9 cellular contexts compared by ENCODE assay signal in the genomic region with DNA sequence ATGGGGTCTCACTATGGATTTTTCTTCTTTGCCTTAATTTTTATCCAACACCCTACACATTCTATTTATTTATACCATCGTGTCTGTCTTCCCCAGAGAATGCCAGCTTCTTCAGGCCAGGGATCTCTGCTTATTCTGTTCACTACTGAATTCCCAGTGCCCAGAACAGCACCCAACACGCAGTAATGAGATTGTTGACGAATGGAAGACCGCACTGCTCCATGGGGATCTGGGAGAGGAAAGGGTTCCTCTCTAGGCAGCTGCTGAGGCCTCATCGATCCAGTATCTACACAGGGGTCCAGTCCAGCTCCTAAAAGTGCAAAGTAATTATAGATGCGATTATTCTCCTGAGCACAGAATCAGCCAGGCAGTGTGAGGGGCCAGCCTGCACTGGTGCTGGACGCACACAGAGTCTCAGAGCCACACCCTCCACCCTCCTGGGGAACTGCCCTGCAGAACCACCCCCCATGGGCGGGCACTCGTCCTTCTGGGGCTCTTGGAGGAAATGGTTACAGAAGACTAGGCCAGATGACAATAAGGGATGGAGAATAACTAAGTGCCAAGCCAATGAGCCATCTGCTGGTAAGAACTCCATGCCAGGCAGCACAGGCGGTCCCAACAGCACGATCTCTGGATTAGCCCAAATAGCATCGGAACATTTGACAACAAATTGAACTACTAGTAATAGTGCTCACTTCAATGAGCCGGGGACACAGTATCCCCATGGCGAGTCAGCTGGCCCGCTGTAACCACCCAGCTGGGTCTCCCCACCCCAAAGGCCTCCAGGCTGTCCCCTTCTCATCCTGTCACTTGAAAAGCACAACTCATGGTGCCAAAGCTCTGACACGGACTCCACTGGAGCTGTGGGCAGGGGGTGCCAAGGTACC. TPM values are rescaled to one million over a fixed set of nuclear protein-coding genes. Genes with fewer than 3 reads are reported as not detected.
A peak's percentile ranks its signal among the peaks of the same experiment; 100 is the strongest.
DNase-seq lines count a peak whose midpoint lies in the region; ATAC-seq and TF ChIP-seq lines count a peak whose summit lies in the region.
"Had no signal": no experiment of that assay in that cellular context is flagged by ENCODE, and none has a peak within 500 bp of the region (broad histone marks: within the 10 kb centered on the region; RNA-seq: fewer than 3 reads in every experiment).

No MANE protein-coding gene starts in this region.

- H3K4me1 ChIP-seq in rectal smooth muscle tissue (ENCODE audit: control insufficient read depth, insufficient read depth, low read length) (peaks cover 17% of the 10 kb centered on the region), foreskin keratinocyte (no peaks in the 10 kb centered on the region)

- peak; percentile 16 for ATAC-seq in esophagus mucosa
- no peak for ATAC-seq in HG03457 (IDR thresholded peaks at IDR 0.05; ENCODE audit: unreplicated experiment)
- ATAC-seq in foreskin keratinocyte: no peak

- DNase-seq in NCI-H2227 (lab: John Stamatoyannopoulos, UW; ENCODE audit: unreplicated experiment) (peak; percentile 16), NCI-H2227 treated with DMSO at 0.1 percent for 48 hours (lab: John Stamatoyannopoulos, UW) (no peak), NCI-H69 (lab: John Stamatoyannopoulos, UW) (peak; percentile 71), NCI-H1105 treated with DMSO at 0.1 percent for 48 hours (lab: John Stamatoyannopoulos, UW) (no peak), foreskin keratinocyte (no peak)
- DNase-seq: activated T-cell treated with anti-CD3 and anti-CD28 coated beads, Interleukin-2, amount 50 U/mL, for 1 hour had no signal

- TF ChIP-seq CTCF in foreskin keratinocyte (conservative IDR thresholded peaks at IDR 0.05): no peak

- H3K27ac ChIP-seq in rectal smooth muscle tissue (ENCODE audit: low read depth, low read length) (peak overlapping the region; percentile 87), foreskin keratinocyte (no peak overlapping the region)

- H3K27me3 ChIP-seq in rectal smooth muscle tissue (ENCODE audit: control insufficient read depth, insufficient read depth, low read length): peaks cover 5% of the 10 kb centered on the region
- peaks cover 65% of the 10 kb centered on the region for H3K27me3 ChIP-seq in foreskin keratinocyte

- H3K36me3 ChIP-seq in rectal smooth muscle tissue (ENCODE audit: control insufficient read depth, insufficient read depth, low read length): no peaks in the 10 kb centered on the region

- H3K9ac ChIP-seq in rectal smooth muscle tissue (ENCODE audit: low read length): no peak overlapping the region

- no peak overlapping the region for H3K4me3 ChIP-seq in rectal smooth muscle tissue (ENCODE audit: low read length)

RNA-seq across cellular contexts. Expression of a gene that starts 1.7 kb away (rescaled TPM):
- total RNA-seq in esophagus mucosa (1.8 TPM), foreskin keratinocyte (0.11 and 0.14 TPM in 2 replicates)
- polyA plus RNA-seq in foreskin keratinocyte: 0.10 and 0.13 TPM in 2 replicates

Comparison
In these comparisons a context has a peak if more than half of its experiments do, and no peak if none do; other contexts are left out.
1. DNase-seq: peak in NCI-H2227 (single experiment) and NCI-H69 (single experiment); none in NCI-H2227 treated with DMSO at 0.1 percent for 48 hours (single experiment), NCI-H1105 treated with DMSO at 0.1 percent for 48 hours (single experiment) and foreskin keratinocyte (0 of 2).